Comparison of ENCODE assay signal across 8 cellular contexts in genomic region chr19:17847538-17848366, GRCh38. TPM values are rescaled to one million over a fixed set of nuclear protein-coding genes. Genes with fewer than 3 reads are reported as not detected.
DNase-seq lines count a peak whose midpoint lies in the region; ATAC-seq, FAIRE-seq and TF ChIP-seq lines count a peak whose summit lies in the region.

TSS of gene JAK3 (minus strand) at chr19:17847982. CDS start at chr19:17844417, 3,565 bp downstream.

- H3K27ac Mint-ChIP-seq in activated B cell treated with CpG ODN at 0.5 μM for 24 hours = peak within 1 kb of the TSS; percentile 96

- H3K36me3 ChIP-seq in mammary epithelial cell (ENCODE audit: insufficient read depth, low read length) = no peaks in the 10 kb centered on the region
- H3K36me3 ChIP-seq in kidney (ENCODE audit: control insufficient read depth in 1 of 2, insufficient read depth in 2 of 2, low read length in 2 of 2) = no peaks in the 10 kb centered on the region

- CTCF ChIA-PET in activated B cell treated with CpG ODN at 0.5 μM for 24 hours (lab: Charles Lee) (interaction anchor here (1.1 to 1.6 kb wide), 4 partner anchors 8 to 93 kb away, joined by 3 to 9 read pairs (median 6); partner anchors contain the start of genes CCDC124 and RPL18A), mammary epithelial cell (lab: Charles Lee; ENCODE audit: low non-redundant PET) (interaction anchor here (0.5 to 0.8 kb wide), 2 partner anchors 11 kb away, joined by 8 to 21 read pairs; no protein-coding TSS in a partner anchor)

- no peaks in the 10 kb centered on the region for H3K79me2 ChIP-seq in mammary epithelial cell (ENCODE audit: insufficient read depth, low read length)

- dilution Hi-C loops in mammary epithelial cell (cut with HindIII; ENCODE audit: low sequenced_read_pairs) = no loop called here

- H3K9me3 ChIP-seq in mammary epithelial cell (replicated peaks; ENCODE audit: insufficient read depth, low read length) (no peaks in the 10 kb centered on the region), kidney (ENCODE audit: control insufficient read depth in 1 of 2, low read length in 2 of 2) (no peaks in the 10 kb centered on the region)

- TF ChIP-seq CTCF in activated B cell treated with CpG ODN at 0.5 μM for 24 hours (IDR thresholded peaks at IDR 0.05) (no peak), mammary epithelial cell (conservative IDR thresholded peaks at IDR 0.05 in 1 of 2, IDR thresholded peaks at IDR 0.05 in 1 of 2; ENCODE audit: extremely low read depth in 1 of 2, insufficient read depth in 1 of 2, low read depth in 1 of 2, low read length in 2 of 2) (no peak), kidney (IDR thresholded peaks at IDR 0.05; ENCODE audit: borderline replicate concordance, extremely low read depth, insufficient read depth) (no peak)

- no peaks in the 10 kb centered on the region for H3K27me3 Mint-ChIP-seq in activated B cell treated with CpG ODN at 0.5 μM for 24 hours

- BruUV-seq in mammary epithelial cell (replicated peaks; lab: Mats Ljungman, UMichigan) = no TSS peak

- H3K27me3 ChIP-seq in mammary epithelial cell (ENCODE audit: insufficient read depth, low read length) = no peaks in the 10 kb centered on the region

- peak; percentile 79 for DNase-seq in activated B cell treated with CpG ODN at 0.5 μM for 24 hours
- no peak for DNase-seq in mammary epithelial cell
- peak; percentile 93 for DNase-seq in kidney
- peak; percentile 93 for DNase-seq in stimulated activated CD4-positive, alpha-beta T cell treated with anti-CD3 and anti-CD28 coated beads, Interleukin-15, amount 100 ng/mL, for 24 hours
- no peak for DNase-seq in NCI-H2171 (lab: John Stamatoyannopoulos, UW)
- DNase-seq in NCI-H1048 (lab: John Stamatoyannopoulos, UW) = no peak

- no peaks in the 10 kb centered on the region for H4K20me1 ChIP-seq in mammary epithelial cell (ENCODE audit: insufficient read depth, low read length)

- WGBS in mammary epithelial cell (ENCODE audit: low coverage, missing lambda C conversion rate) = 13% methylated on average over 19 of the region's 40 CpGs

- POLR2A ChIA-PET in activated B cell treated with CpG ODN at 0.5 μM for 24 hours (lab: Charles Lee) = interaction anchor here (0.5 to 8.3 kb wide), 48 partner anchors 8 to 1523 kb away, joined by 3 to 121 read pairs (median 6); partner anchors contain the start of genes B3GNT3, CCDC124, FCHO1 and KLF2

- intact Hi-C loops in activated B cell treated with CpG ODN at 0.5 μM for 24 hours (cut with micrococcal nuclease) (loop anchor here (1.0 kb wide), 1 partner anchor 71 kb away; no protein-coding TSS in a partner anchor), mammary epithelial cell (cut with micrococcal nuclease) (no loop called here), kidney (cut with DNase I) (no loop called here)

- peaks cover 73% of the 10 kb centered on the region for H3K4me1 Mint-ChIP-seq in activated B cell treated with CpG ODN at 0.5 μM for 24 hours

- no peaks in the 10 kb centered on the region for H3K9me3 Mint-ChIP-seq in activated B cell treated with CpG ODN at 0.5 μM for 24 hours

- H3K9ac ChIP-seq in mammary epithelial cell (ENCODE audit: insufficient read depth, low read length) (no peak within 1 kb of the TSS), kidney (ENCODE audit: low read length in 2 of 2) (no peak within 1 kb of the TSS)

- peaks cover 28% of the 10 kb centered on the region for H3K36me3 Mint-ChIP-seq in activated B cell treated with CpG ODN at 0.5 μM for 24 hours (ENCODE audit: low read depth)

- H2AFZ ChIP-seq in mammary epithelial cell (ENCODE audit: low read depth, low read length) = peak within 1 kb of the TSS; percentile 79

- no peak for FAIRE-seq in kidney (lab: Jason Lieb, UNC)

- H3K27ac ChIP-seq in mammary epithelial cell (ENCODE audit: insufficient read depth, low read depth, low read length) = no peak within 1 kb of the TSS
- peak within 1 kb of the TSS; percentile 57 to 62 for H3K27ac ChIP-seq in kidney (ENCODE audit: low read depth in 2 of 2, low read length in 2 of 2)

- H3K4me3 Mint-ChIP-seq in activated B cell treated with CpG ODN at 0.5 μM for 24 hours = peak within 1 kb of the TSS; percentile 94

- ATAC-seq in HG03280 (IDR thresholded peaks at IDR 0.05; ENCODE audit: unreplicated experiment) = peak; percentile 61
- peak; percentile 86 for ATAC-seq in activated B cell treated with CpG ODN at 0.5 μM for 24 hours (ENCODE audit: low read depth)

- in situ Hi-C loops in mammary epithelial cell (cut with MboI; ENCODE audit: low sequenced_read_pairs in 2 of 2) = no loop called here

- H3K4me2 ChIP-seq in mammary epithelial cell (ENCODE audit: insufficient read depth, low read depth, low read length) = peak within 1 kb of the TSS; percentile 52

- H3K4me1 ChIP-seq in mammary epithelial cell (ENCODE audit: insufficient read depth, low read length) = peaks cover 12% of the 10 kb centered on the region
- peaks cover 0 to 3% of the 10 kb centered on the region in 2 donors for H3K4me1 ChIP-seq in kidney (ENCODE audit: control insufficient read depth in 1 of 2, insufficient read depth in 1 of 2, low read depth in 1 of 2, low read length in 2 of 2)

- no peak within 1 kb of the TSS for H3K4me3 ChIP-seq in mammary epithelial cell (replicated peaks in 1 of 3; ENCODE audit: insufficient read depth in 1 of 3, low read depth in 2 of 3, low read length in 3 of 3)
- no peak within 1 kb of the TSS for H3K4me3 ChIP-seq in kidney (ENCODE audit: low read length in 2 of 2)

- peak; percentile 79 for TF ChIP-seq POLR2A in GM18526 (IDR thresholded peaks at IDR 0.05; ENCODE audit: extremely low read depth, insufficient read length)

RNA-seq across cellular contexts. Expression of gene JAK3, which starts in this region (rescaled TPM):
- total RNA-seq in activated B cell treated with CpG ODN at 0.5 μM for 24 hours (213 and 256 TPM in 2 replicates), mammary epithelial cell (1 to 10 TPM in 1 of 2 donors, under 1 TPM in 1; 0.31 to 8.2 TPM), kidney (30.8 TPM)
- polyA plus RNA-seq in mammary epithelial cell (0.15 TPM), kidney (ENCODE audit: insufficient read depth, low read depth, low replicate concordance) (3.5 TPM)
- polyA minus RNA-seq in mammary epithelial cell = 0.98 TPM

Comparison
In these comparisons a context has a peak if more than half of its experiments do, and no peak if none do; other contexts are left out.
1. DNase-seq: peak in activated B cell treated with CpG ODN at 0.5 μM for 24 hours (single experiment), kidney (single experiment) and stimulated activated CD4-positive, alpha-beta T cell treated with anti-CD3 and anti-CD28 coated beads, Interleukin-15, amount 100 ng/mL, for 24 hours (single experiment); none in mammary epithelial cell (single experiment), NCI-H2171 (single experiment) and NCI-H1048 (single experiment).